ENCODE assay signal across 24 cellular contexts in genomic region chr10:86942441-86943315, GRCh38. TPM values are rescaled to one million over a fixed set of nuclear protein-coding genes. Genes with fewer than 3 reads are reported as not detected.
DNase-seq lines count a peak whose midpoint lies in the region; ATAC-seq, FAIRE-seq and TF ChIP-seq lines count a peak whose summit lies in the region.
"Had no signal": no experiment of that assay in that cellular context is flagged by ENCODE, and none has a peak within 500 bp of the region (broad histone marks: within the 10 kb centered on the region; RNA-seq: fewer than 3 reads in every experiment).

No MANE protein-coding gene starts in this region.

- H3K36me3 ChIP-seq in H1 (ENCODE audit: control insufficient read depth in 2 of 4, insufficient read depth in 4 of 4, low read length in 3 of 4) (no peaks in the 10 kb centered on the region), kidney (ENCODE audit: control insufficient read depth in 1 of 2, insufficient read depth in 2 of 2, low read length in 2 of 2) (no peaks in the 10 kb centered on the region)
- H3K36me3 ChIP-seq: BLaER1 had no signal

- DNase-seq in ELF-1 (ENCODE audit: low read depth, low spot score) (peak; percentile 57), H1 (ENCODE audit: low read depth in 1 of 2, low spot score in 2 of 2) (no peak), kidney (peak; percentile 73), retina (peak; percentile 50)
- DNase-seq: activated B cell treated with CpG ODN at 0.5 μM for 24 hours; activated CD8-positive, alpha-beta T cell treated with anti-CD3 and anti-CD28 coated beads, Interleukin-2, amount 10 ng/mL, durations not matched to agents 7 days and 5 days; Calu3; dermis blood vessel endothelial cell; NCI-H1436; NCI-H2171; NCI-H748 treated with DMSO at 0.1 percent for 48 hours; nucleus accumbens; stimulated activated CD4-positive, alpha-beta T cell treated with anti-CD3 and anti-CD28 coated beads, Interleukin-1b, Interleukin-23, amount 100 ng/mL, for 48 hours; stimulated activated naive CD4-positive, alpha-beta T cell had no signal

- no peak overlapping the region for H3K14ac ChIP-seq in H1 (ENCODE audit: insufficient read length)

- no peaks in the 10 kb centered on the region for H3K79me2 ChIP-seq in H1 (ENCODE audit: control insufficient read depth in 1 of 2, insufficient read depth in 2 of 2, low read length in 2 of 2)

- H3K9me3 ChIP-seq in H1 (ENCODE audit: insufficient read depth in 2 of 2, low read depth in 1 of 2, low read length in 1 of 2) = no peaks in the 10 kb centered on the region
- no peaks in the 10 kb centered on the region for H3K9me3 ChIP-seq in kidney (ENCODE audit: control insufficient read depth in 1 of 2, low read length in 2 of 2)
- H3K9me3 ChIP-seq: A549 had no signal

- TF ChIP-seq CTCF in H1 (IDR thresholded peaks at IDR 0.05; ENCODE audit: control extremely low read depth in 1 of 3, insufficient read depth in 1 of 3, low read depth in 1 of 3, low read length in 3 of 3) (peak; percentile 9 to 32 (median 12); a peak in 3 of 4 replicates), kidney (IDR thresholded peaks at IDR 0.05; ENCODE audit: borderline replicate concordance, extremely low read depth, insufficient read depth) (no peak)

- H4K20me1 ChIP-seq in H1 (replicated peaks in 1 of 2; ENCODE audit: control insufficient read depth in 1 of 2, insufficient read depth in 2 of 2, low read length in 2 of 2) = no peaks in the 10 kb centered on the region
- H4K20me1 ChIP-seq: BLaER1 had no signal

- H3K27ac ChIP-seq in H1 (ENCODE audit: low read depth, low read length) (no peak overlapping the region), kidney (ENCODE audit: low read depth in 2 of 2, low read length in 2 of 2) (no peak overlapping the region)
- H3K27ac ChIP-seq: A549, BLaER1, epithelial cell of prostate had no signal

- TF ChIP-seq POLR2A in H1 (IDR thresholded peaks at IDR 0.05; ENCODE audit: control extremely low read depth in 1 of 2, low read depth in 2 of 2, low read length in 2 of 2) (no peak), GM18505 (IDR thresholded peaks at IDR 0.05; ENCODE audit: borderline replicate concordance, extremely low read depth, insufficient read depth, insufficient read length) (no peak)

- H3K4me2 ChIP-seq in H1 (ENCODE audit: insufficient read depth in 1 of 2, low read depth in 2 of 2, low read length in 2 of 2) = no peak overlapping the region
- H3K4me2 ChIP-seq: A549, BLaER1 had no signal

- H2AK5ac ChIP-seq in H1 (ENCODE audit: low read depth, low read length) = no peak overlapping the region

- H2BK15ac ChIP-seq in H1 (ENCODE audit: low read length) = peak overlapping the region; percentile 72; the same call in 1 of the 2 replicates

- H3K4me3 ChIP-seq in H1 (ENCODE audit: extremely low read depth in 1 of 4, insufficient read depth in 2 of 4, low read depth in 3 of 4, low read length in 4 of 4) (no peak overlapping the region), kidney (ENCODE audit: low read length in 2 of 2) (no peak overlapping the region)
- H3K4me3 ChIP-seq: A549, BLaER1 had no signal

- 92% methylated on average over 82 of the region's 94 CpGs; no CpG with 5 or more reads in 1 of the 2 experiments for WGBS in H1 (ENCODE audit: extremely low coverage in 1 of 2, insufficient coverage in 1 of 2, insufficient read length in 1 of 2, insufficient replicate concordance in 2 of 2, low coverage in 1 of 2, low lambda C conversion rate in 2 of 2, missing lambda C conversion rate in 1 of 2), 2 experiments

- FAIRE-seq in H1 (lab: Jason Lieb, UNC) = no peak
- FAIRE-seq in kidney (lab: Jason Lieb, UNC) = no peak
- FAIRE-seq: A549, frontal cortex had no signal

- no peak overlapping the region for H3K9ac ChIP-seq in H1 (replicated peaks in 1 of 4; ENCODE audit: extremely low read depth in 1 of 4, low read depth in 3 of 4, low read length in 3 of 4)
- no peak overlapping the region for H3K9ac ChIP-seq in kidney (ENCODE audit: low read length in 2 of 2)
- H3K9ac ChIP-seq: BLaER1 had no signal

- H4K91ac ChIP-seq in H1 (replicated peaks; ENCODE audit: insufficient read length, low read length) = no peak overlapping the region

- no peak overlapping the region for H3K56ac ChIP-seq in H1 (replicated peaks; ENCODE audit: insufficient read length, low read depth, low read length)

- peak overlapping the region; percentile 87; the same call in 1 of the 2 replicates for H4K8ac ChIP-seq in H1 (ENCODE audit: extremely low read depth, insufficient read depth, low read length)

- CTCF ChIA-PET in H1 (lab: Charles Lee; ENCODE audit: partially characterized antibody) = interaction anchor here (0.9 to 26.4 kb wide), 18 partner anchors 8 to 257 kb away, joined by 3 to 975 read pairs (median 4); partner anchors contain the start of genes ADIRF, MMRN2 and SNCG

- H2AFZ ChIP-seq in H1 (ENCODE audit: low read length) = no peak overlapping the region

- H3K79me1 ChIP-seq in H1 (ENCODE audit: low read depth, low read length) = no peaks in the 10 kb centered on the region

- H4K5ac ChIP-seq in H1 (ENCODE audit: insufficient read length, low read depth, low read length) = no peak overlapping the region

- no peak overlapping the region for H2BK5ac ChIP-seq in H1 (ENCODE audit: low read depth, low read length)

- no peak overlapping the region for H2BK120ac ChIP-seq in H1 (replicated peaks; ENCODE audit: low read depth, low read length)

- H3K4me1 ChIP-seq in H1 (replicated peaks in 1 of 4; ENCODE audit: control insufficient read depth in 3 of 4, insufficient read depth in 4 of 4, low read length in 3 of 4) = peaks cover 2 to 5% (median 3%) of the 10 kb centered on the region in 4 experiments; a peak in 6 of 7 replicates
- peaks cover 0 to 29% of the 10 kb centered on the region in 2 donors for H3K4me1 ChIP-seq in kidney (ENCODE audit: control insufficient read depth in 1 of 2, insufficient read depth in 1 of 2, low read depth in 1 of 2, low read length in 2 of 2)
- H3K4me1 ChIP-seq: BLaER1 had no signal

- H3K23me2 ChIP-seq in H1 (ENCODE audit: low read depth, low read length) = no peaks in the 10 kb centered on the region

- TF ChIP-seq EP300 in H1 (IDR thresholded peaks at IDR 0.05; ENCODE audit: borderline replicate concordance in 1 of 2, low read depth in 2 of 2, low read length in 2 of 2) = no peak

- H3K18ac ChIP-seq in H1 (ENCODE audit: extremely low read depth, low read length) = no peak overlapping the region

- H2BK20ac ChIP-seq in H1 (ENCODE audit: low read length) = no peak overlapping the region

- no peak overlapping the region for H3K23ac ChIP-seq in H1 (ENCODE audit: insufficient read length)

- H3K27me3 ChIP-seq in H1 (replicated peaks in 1 of 4; ENCODE audit: control insufficient read depth in 3 of 4, extremely low read depth in 1 of 4, insufficient read depth in 3 of 4, low read length in 3 of 4) = peaks cover 0 to 3% (median 0%) of the 10 kb centered on the region in 4 experiments; a peak in 2 of 7 replicates
- H3K27me3 ChIP-seq: BLaER1 had no signal

- intact Hi-C loops in kidney (cut with DNase I) = no loop called here

- ATAC-seq in GM19035 (IDR thresholded peaks at IDR 0.05; ENCODE audit: unreplicated experiment) = no peak
- ATAC-seq in GM18505 (IDR thresholded peaks at IDR 0.05; ENCODE audit: unreplicated experiment) = no peak
- no peak for ATAC-seq in HG03460 (IDR thresholded peaks at IDR 0.05; ENCODE audit: unreplicated experiment)
- ATAC-seq in HG03571 (IDR thresholded peaks at IDR 0.05; ENCODE audit: unreplicated experiment) = no peak
- ATAC-seq: A549; activated CD8-positive, alpha-beta T cell treated with anti-CD3 and anti-CD28 coated beads, Interleukin-2, amount 10 ng/mL, durations not matched to agents 7 days and 5 days had no signal

- H2BK12ac ChIP-seq in H1 (ENCODE audit: low read depth, low read length) = no peak overlapping the region

- TF ChIP-seq RAD21 in H1 (IDR thresholded peaks at IDR 0.05 in 1 of 2, conservative IDR thresholded peaks at IDR 0.05 in 1 of 2; ENCODE audit: low read depth in 2 of 2, low read length in 2 of 2) = peak in 1 of 2 experiments; percentile 24; a peak in 1 of 4 replicates

- H3K4ac ChIP-seq in H1 (replicated peaks; ENCODE audit: insufficient read length, low read depth, low read length) = no peak overlapping the region

- POLR2A ChIA-PET in H1 (lab: Charles Lee; ENCODE audit: partially characterized antibody) = interaction anchor here (0.5 to 2.9 kb wide), 8 partner anchors 13 to 150 kb away, joined by 3 to 20 read pairs (median 4); partner anchors contain the start of genes ADIRF and SNCG

RNA-seq across cellular contexts. Expression of gene MMRN2, which starts 14.7 kb away (rescaled TPM):
- total RNA-seq in H1 (2021; fragmentation: NEBNext Ultra II Directional; extraction: Animal tissue kit (Norgen Biotek cat#: 25700)) = 0.96 and 1.2 TPM in 2 replicates
- 1.1 and 1.2 TPM in 2 replicates for polyA plus RNA-seq in H1 (2011; rRNA removed)
- polyA plus RNA-seq in H1 (2011; cell fraction: cytosol; rRNA removed) = 3.0 TPM
- 2.9 TPM for polyA plus RNA-seq in H1 (2011; cell fraction: nucleus; rRNA removed)
- polyA plus RNA-seq in H1 (2012, experiment 1 of 2) = 0.52 to 2.5 TPM (median 2.0 TPM) in 4 replicates
- 0.93 TPM for polyA plus RNA-seq in H1 (2012, experiment 2 of 2)
- 2.1 TPM for polyA plus RNA-seq in H1 (2013, experiment 1 of 2)
- 1.8 TPM for polyA plus RNA-seq in H1 (2013, experiment 2 of 2)
- 2.3 and 2.7 TPM in 2 replicates for polyA minus RNA-seq in H1 (2011; rRNA and poly(A)+ RNA removed)
- polyA minus RNA-seq in H1 (2011; cell fraction: cytosol; rRNA and poly(A)+ RNA removed) = 1.1 TPM
- polyA minus RNA-seq in H1 (2011; cell fraction: nucleus; rRNA and poly(A)+ RNA removed) = 1.4 TPM
- 65.9 TPM for total RNA-seq in kidney
- 19.9 TPM for polyA plus RNA-seq in kidney (ENCODE audit: insufficient read depth, low read depth, low replicate concordance)
- total RNA-seq: activated CD8-positive, alpha-beta T cell treated with anti-CD3 and anti-CD28 coated beads, Interleukin-2, amount 10 ng/mL, durations not matched to agents 7 days and 5 days; Calu3 had no signal

RNA-seq across cellular contexts. Expression of gene SNCG, which starts 15.7 kb away (rescaled TPM):
- total RNA-seq in H1 (2021; fragmentation: NEBNext Ultra II Directional; extraction: Animal tissue kit (Norgen Biotek cat#: 25700)) = 4.4 and 4.8 TPM in 2 replicates
- 12.2 and 14.6 TPM in 2 replicates for polyA plus RNA-seq in H1 (2011; rRNA removed)
- polyA plus RNA-seq in H1 (2011; cell fraction: cytosol; rRNA removed) = 22.4 TPM
- 13.2 TPM for polyA plus RNA-seq in H1 (2011; cell fraction: nucleus; rRNA removed)
- 6.8 to 14.9 TPM (median 10.7 TPM) in 4 replicates for polyA plus RNA-seq in H1 (2012, experiment 1 of 2)
- polyA plus RNA-seq in H1 (2012, experiment 2 of 2) = 8.0 TPM
- 6.2 TPM for polyA plus RNA-seq in H1 (2013, experiment 1 of 2)
- polyA plus RNA-seq in H1 (2013, experiment 2 of 2) = 5.9 TPM
- polyA minus RNA-seq in H1 (2011; rRNA and poly(A)+ RNA removed) = 0.88 and 3.1 TPM in 2 replicates
- 3.0 TPM for polyA minus RNA-seq in H1 (2011; cell fraction: cytosol; rRNA and poly(A)+ RNA removed)
- polyA minus RNA-seq in H1 (2011; cell fraction: nucleus; rRNA and poly(A)+ RNA removed) = 4.1 TPM
- 41.3 TPM for total RNA-seq in kidney
- 92.8 TPM for polyA plus RNA-seq in kidney (ENCODE audit: insufficient read depth, low read depth, low replicate concordance)
- total RNA-seq: activated B cell treated with CpG ODN at 0.5 μM for 24 hours; activated CD8-positive, alpha-beta T cell treated with anti-CD3 and anti-CD28 coated beads, Interleukin-2, amount 10 ng/mL, durations not matched to agents 7 days and 5 days; SK-MEL-5 had no signal

RNA-seq across cellular contexts. Expression of gene ADIRF, which starts 25.6 kb away (rescaled TPM):
- not detected in 2 replicates for total RNA-seq in H1 (2021; fragmentation: NEBNext Ultra II Directional; extraction: Animal tissue kit (Norgen Biotek cat#: 25700))
- not detected in 2 replicates for polyA plus RNA-seq in H1 (2011; rRNA removed)
- polyA plus RNA-seq in H1 (2011; cell fraction: cytosol; rRNA removed) = not detected
- polyA plus RNA-seq in H1 (2011; cell fraction: nucleus; rRNA removed) = not detected
- polyA plus RNA-seq in H1 (2012, experiment 1 of 2) = not detected in 4 replicates
- not detected for polyA plus RNA-seq in H1 (2012, experiment 2 of 2)
- 0.08 TPM for polyA plus RNA-seq in H1 (2013, experiment 1 of 2)
- polyA plus RNA-seq in H1 (2013, experiment 2 of 2) = 0.20 TPM
- not detected in 2 replicates for polyA minus RNA-seq in H1 (2011; rRNA and poly(A)+ RNA removed)
- not detected for polyA minus RNA-seq in H1 (2011; cell fraction: cytosol; rRNA and poly(A)+ RNA removed)
- polyA minus RNA-seq in H1 (2011; cell fraction: nucleus; rRNA and poly(A)+ RNA removed) = not detected
- total RNA-seq in kidney = 357 TPM
- 897 TPM for polyA plus RNA-seq in kidney (ENCODE audit: insufficient read depth, low read depth, low replicate concordance)
- total RNA-seq: activated CD8-positive, alpha-beta T cell treated with anti-CD3 and anti-CD28 coated beads, Interleukin-2, amount 10 ng/mL, durations not matched to agents 7 days and 5 days; Calu3; H4; SK-MEL-5 had no signal
- polyA plus RNA-seq: A549 had no signal

Comparison
In these comparisons a context has a peak if more than half of its experiments do, and no peak if none do; other contexts are left out.
1. DNase-seq: peak in ELF-1 (single experiment), kidney (single experiment) and retina (single experiment); none in H1 (0 of 2).
2. RNA of gene MMRN2, which starts 14.7 kb away (total RNA-seq): 65.9 TPM in kidney (single experiment); 0.96 to 1.2 TPM in H1; every median in the first group is over 10 times any median in the second.
3. RNA of gene ADIRF, which starts 25.6 kb away (total RNA-seq): 357 TPM in kidney (single experiment); not detected in H1; every median in the first group is over 100 times any median in the second.